1 cellular context compared by ENCODE assay signal in the genomic region with DNA sequence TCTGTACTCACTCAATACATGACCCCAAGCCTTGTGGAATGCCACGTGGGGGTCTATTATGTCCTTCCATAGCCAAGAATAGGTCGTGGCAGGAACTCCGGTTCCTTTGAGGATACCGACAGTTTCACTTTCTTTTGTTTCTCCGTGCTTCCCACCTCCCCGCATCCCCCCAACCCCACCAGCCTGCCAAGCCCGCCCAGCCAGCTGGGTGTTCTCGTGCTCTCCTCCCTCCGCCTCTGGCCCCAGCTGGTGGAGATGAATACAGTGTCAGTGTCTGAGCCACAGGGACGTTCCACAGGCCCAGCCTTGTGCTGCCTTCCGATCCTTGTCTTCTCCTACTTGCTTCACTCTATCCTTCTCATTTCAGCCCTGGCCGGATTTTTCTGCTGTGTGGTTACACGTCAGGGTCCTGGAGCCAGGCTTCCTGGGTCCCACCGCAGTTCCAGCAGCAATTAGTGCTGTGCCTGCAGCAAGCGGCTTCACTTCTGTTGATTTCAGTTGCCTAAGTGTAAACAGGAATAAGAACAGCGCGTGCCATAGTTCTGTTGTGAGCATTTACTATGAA.
A peak's percentile ranks its signal among the peaks of the same experiment; 100 is the strongest.
TF ChIP-seq lines count a peak whose summit lies in the region.

No MANE protein-coding gene starts in this region.

TF ChIP-seq in GM23338, 12 proteins besides CTCF, POLR2A, EP300 and RAD21 (continued from another document):
- TF ChIP-seq ZNF462 (CRISPR knock-in tag; IDR thresholded peaks at IDR 0.05) (no peak), POLR2AphosphoS5 (IDR thresholded peaks at IDR 0.05; ENCODE audit: low read depth) (peak; percentile 21; the same call in 1 of the 2 replicates)
- TF ChIP-seq, protein P1, sequence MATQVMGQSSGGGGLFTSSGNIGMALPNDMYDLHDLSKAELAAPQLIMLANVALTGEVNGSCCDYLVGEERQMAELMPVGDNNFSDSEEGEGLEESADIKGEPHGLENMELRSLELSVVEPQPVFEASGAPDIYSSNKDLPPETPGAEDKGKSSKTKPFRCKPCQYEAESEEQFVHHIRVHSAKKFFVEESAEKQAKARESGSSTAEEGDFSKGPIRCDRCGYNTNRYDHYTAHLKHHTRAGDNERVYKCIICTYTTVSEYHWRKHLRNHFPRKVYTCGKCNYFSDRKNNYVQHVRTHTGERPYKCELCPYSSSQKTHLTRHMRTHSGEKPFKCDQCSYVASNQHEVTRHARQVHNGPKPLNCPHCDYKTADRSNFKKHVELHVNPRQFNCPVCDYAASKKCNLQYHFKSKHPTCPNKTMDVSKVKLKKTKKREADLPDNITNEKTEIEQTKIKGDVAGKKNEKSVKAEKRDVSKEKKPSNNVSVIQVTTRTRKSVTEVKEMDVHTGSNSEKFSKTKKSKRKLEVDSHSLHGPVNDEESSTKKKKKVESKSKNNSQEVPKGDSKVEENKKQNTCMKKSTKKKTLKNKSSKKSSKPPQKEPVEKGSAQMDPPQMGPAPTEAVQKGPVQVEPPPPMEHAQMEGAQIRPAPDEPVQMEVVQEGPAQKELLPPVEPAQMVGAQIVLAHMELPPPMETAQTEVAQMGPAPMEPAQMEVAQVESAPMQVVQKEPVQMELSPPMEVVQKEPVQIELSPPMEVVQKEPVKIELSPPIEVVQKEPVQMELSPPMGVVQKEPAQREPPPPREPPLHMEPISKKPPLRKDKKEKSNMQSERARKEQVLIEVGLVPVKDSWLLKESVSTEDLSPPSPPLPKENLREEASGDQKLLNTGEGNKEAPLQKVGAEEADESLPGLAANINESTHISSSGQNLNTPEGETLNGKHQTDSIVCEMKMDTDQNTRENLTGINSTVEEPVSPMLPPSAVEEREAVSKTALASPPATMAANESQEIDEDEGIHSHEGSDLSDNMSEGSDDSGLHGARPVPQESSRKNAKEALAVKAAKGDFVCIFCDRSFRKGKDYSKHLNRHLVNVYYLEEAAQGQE (IDR thresholded peaks at IDR 0.05; ENCODE audit: unreplicated experiment): no peak
